In genomic region chr10:97140887-97141745, GRCh38 we compare ENCODE assay signal across 23 cellular contexts. TPM values are rescaled to one million over a fixed set of nuclear protein-coding genes. Genes with fewer than 3 reads are reported as not detected.
DNase-seq lines count a peak whose midpoint lies in the region; ATAC-seq and TF ChIP-seq lines count a peak whose summit lies in the region.
"Had no signal": no experiment of that assay in that cellular context is flagged by ENCODE, and none has a peak within 500 bp of the region (broad histone marks: within the 10 kb centered on the region; RNA-seq: fewer than 3 reads in every experiment).

No MANE protein-coding gene starts in this region.

- no peak overlapping the region for H2BK120ac ChIP-seq in H9 (ENCODE audit: low read depth, low read length, poor library complexity, severe bottlenecking)

- H4K20me1 ChIP-seq in H9 (ENCODE audit: control insufficient read depth, insufficient read depth, insufficient read length): no peaks in the 10 kb centered on the region
- H4K20me1 ChIP-seq: BLaER1 had no signal

- H2AFZ ChIP-seq in H9 (ENCODE audit: low read length): no peak overlapping the region

- no peaks in the 10 kb centered on the region for H3K36me3 Mint-ChIP-seq in H9 (ENCODE audit: insufficient read depth in 1 of 3, low read depth in 3 of 3)
- H3K36me3 Mint-ChIP-seq: activated CD4-positive, alpha-beta memory T cell treated with anti-CD3 and anti-CD28 coated beads for 36 hours; memory B cell; naive thymus-derived CD8-positive, alpha-beta T cell had no signal

- no peak overlapping the region for H2BK20ac ChIP-seq in H9 (ENCODE audit: low read depth, low read length, poor library complexity, severe bottlenecking)

- TF ChIP-seq CTCF in BE2C (IDR thresholded peaks at IDR 0.05; ENCODE audit: low read depth, low read length) (peak; percentile 25; the same call in 1 of the 2 replicates), H9 (conservative IDR thresholded peaks at IDR 0.05) (no peak)

- no peak overlapping the region for H3K14ac ChIP-seq in H9 (ENCODE audit: insufficient read depth, low read length)

- H3K4me1 Mint-ChIP-seq in H9: peaks cover 18 to 20% of the 10 kb centered on the region in 2 experiments
- H3K4me1 Mint-ChIP-seq: activated B cell treated with CpG ODN at 0.5 μM for 24 hours; memory B cell; naive thymus-derived CD8-positive, alpha-beta T cell had no signal

- peaks cover 27% of the 10 kb centered on the region for H3K27me3 Mint-ChIP-seq in H9 (ENCODE audit: low read depth)

- H3K4me3 Mint-ChIP-seq in H9: no peak overlapping the region
- H3K4me3 Mint-ChIP-seq: activated B cell treated with CpG ODN at 0.5 μM for 24 hours; activated CD4-positive, alpha-beta memory T cell treated with anti-CD3 and anti-CD28 coated beads for 36 hours; memory B cell; naive thymus-derived CD8-positive, alpha-beta T cell had no signal

- H4K8ac ChIP-seq in H9 (replicated peaks; ENCODE audit: insufficient read length, low read depth, low read length): no peak overlapping the region

- no peak overlapping the region for H3K9ac ChIP-seq in H9 (ENCODE audit: extremely low read depth, insufficient read length, low read length)
- H3K9ac ChIP-seq: BLaER1 had no signal

- no peaks in the 10 kb centered on the region for H3K79me1 ChIP-seq in H9 (ENCODE audit: insufficient read depth, low read depth, low read length, poor library complexity, severe bottlenecking)

- H3K9me3 Mint-ChIP-seq in H9: no peaks in the 10 kb centered on the region
- H3K9me3 Mint-ChIP-seq: activated B cell treated with CpG ODN at 0.5 μM for 24 hours; activated CD4-positive, alpha-beta memory T cell treated with anti-CD3 and anti-CD28 coated beads for 36 hours; memory B cell; naive thymus-derived CD8-positive, alpha-beta T cell had no signal

- in situ Hi-C loops in HAP-1 (cut with MboI; ENCODE audit: low sequenced_read_pairs): no loop called here

- H3K4me1 ChIP-seq in BE2C (peaks cover 19% of the 10 kb centered on the region), H9 (ENCODE audit: insufficient read depth, low read length) (peaks cover 5% of the 10 kb centered on the region; the same call in 1 of the 2 replicates), HAP-1 (no peaks in the 10 kb centered on the region)
- H3K4me1 ChIP-seq: ascending aorta had no signal

- ATAC-seq in GM19395 (IDR thresholded peaks at IDR 0.05; ENCODE audit: unreplicated experiment): no peak
- ATAC-seq in HG03159 (IDR thresholded peaks at IDR 0.05; ENCODE audit: unreplicated experiment): no peak
- ATAC-seq in GM18909 (IDR thresholded peaks at IDR 0.05; ENCODE audit: poor library complexity, unreplicated experiment): no peak
- ATAC-seq: naive thymus-derived CD8-positive, alpha-beta T cell had no signal

- no peak overlapping the region for H4K91ac ChIP-seq in H9 (ENCODE audit: insufficient read length, low read depth, low read length)

- no peaks in the 10 kb centered on the region for H3K23me2 ChIP-seq in H9 (ENCODE audit: insufficient read length, low read depth, low read length, poor library complexity, severe bottlenecking)

- no peak overlapping the region for H2BK5ac ChIP-seq in H9 (ENCODE audit: insufficient read length, low read length)

- H2BK12ac ChIP-seq in H9 (ENCODE audit: insufficient read length, low read depth, low read length): no peak overlapping the region

- H3K79me2 ChIP-seq in H9 (ENCODE audit: insufficient read depth, low read length): no peaks in the 10 kb centered on the region

- no peak overlapping the region for H4K5ac ChIP-seq in H9 (ENCODE audit: insufficient read length, low read depth, low read length)

- H3K36me3 ChIP-seq in BE2C: no peaks in the 10 kb centered on the region
- H3K36me3 ChIP-seq in HAP-1 (replicated peaks): no peaks in the 10 kb centered on the region
- H3K36me3 ChIP-seq: ascending aorta, BLaER1 had no signal

- no peak overlapping the region for H2AK5ac ChIP-seq in H9 (ENCODE audit: insufficient read length, low read length)

- no peak overlapping the region for H3K27ac Mint-ChIP-seq in H9
- H3K27ac Mint-ChIP-seq: activated B cell treated with CpG ODN at 0.5 μM for 24 hours; activated CD4-positive, alpha-beta memory T cell treated with anti-CD3 and anti-CD28 coated beads for 36 hours; memory B cell; naive thymus-derived CD8-positive, alpha-beta T cell had no signal

- H3K18ac ChIP-seq in H9 (ENCODE audit: insufficient read length, low read depth, low read length): no peak overlapping the region

- no peak overlapping the region for H3T11ph ChIP-seq in H9 (ENCODE audit: low read length)

- no peak overlapping the region for H3K4ac ChIP-seq in H9 (ENCODE audit: low read depth, low read length)

- no peaks in the 10 kb centered on the region for H3K9me3 ChIP-seq in BE2C
- no peaks in the 10 kb centered on the region for H3K9me3 ChIP-seq in H9 (ENCODE audit: control insufficient read depth, low read depth, low read length)
- H3K9me3 ChIP-seq in HAP-1: no peaks in the 10 kb centered on the region
- H3K9me3 ChIP-seq: ascending aorta, BLaER1 had no signal

- H3K27me3 ChIP-seq in BE2C: no peaks in the 10 kb centered on the region
- no peaks in the 10 kb centered on the region for H3K27me3 ChIP-seq in H9 (ENCODE audit: insufficient read depth, low read length)
- 0 out of 2 replicates have a peak, but pooled peaks cover 7% of the 10 kb centered on the region for H3K27me3 ChIP-seq in HAP-1 (ENCODE audit: low read depth)
- H3K27me3 ChIP-seq: ascending aorta, BLaER1 had no signal

- no peak overlapping the region for H3K4me2 ChIP-seq in H9 (ENCODE audit: insufficient read depth, insufficient read length, low read length)
- H3K4me2 ChIP-seq: BLaER1 had no signal

- peak; percentile 83 for DNase-seq in BE2C
- DNase-seq in H9: peak; percentile 49
- DNase-seq in astrocyte of the hippocampus (ENCODE audit: low read depth, low spot score): peak; percentile 20
- peak; percentile 67 for DNase-seq in left kidney (ENCODE audit: low read depth, low spot score)
- DNase-seq in HAP-1 (ENCODE audit: low spot score in 2 of 2): no peak
- DNase-seq: activated B cell treated with CpG ODN at 0.5 μM for 24 hours; activated CD4-positive, alpha-beta memory T cell treated with anti-CD3 and anti-CD28 coated beads for 36 hours; activated naive CD4-positive, alpha-beta T cell treated with Interleukin-2 at 50 U/mL for 16 hours; naive thymus-derived CD8-positive, alpha-beta T cell; NCI-H1092 treated with DMSO at 0.1 percent for 48 hours; NCI-H524 treated with DMSO at 0.1 percent for 48 hours; OCI-M1; posterior cingulate gyrus; SHP77 treated with DMSO at 0.1 percent for 48 hours; stimulated activated CD4-positive, alpha-beta T cell treated with anti-CD3 and anti-CD28 coated beads, Interleukin-4, amount 100 ng/mL, for 24 hours; T-helper 2 cell had no signal

- no peak overlapping the region for H3K56ac ChIP-seq in H9 (ENCODE audit: insufficient read length, low read depth, low read length)

- H3K27ac ChIP-seq in H9 (ENCODE audit: insufficient read length, low read depth, low read length): no peak overlapping the region
- H3K27ac ChIP-seq: ascending aorta, BLaER1, skin epidermis had no signal

- no peak overlapping the region for H2BK15ac ChIP-seq in H9 (ENCODE audit: low read depth, low read length)

- H3K4me3 ChIP-seq in BE2C (ENCODE audit: low read depth, low read length) (peak overlapping the region; percentile 11), HAP-1 (no peak overlapping the region)
- H3K4me3 ChIP-seq: ascending aorta, BLaER1, skin epidermis had no signal

- no peak overlapping the region for H3K23ac ChIP-seq in H9 (ENCODE audit: insufficient read length, low read depth, low read length)

- WGBS in H9 (ENCODE audit: extremely low coverage, insufficient read length, low lambda C conversion rate): no CpG with 5 or more reads among the region's 23 CpGs

RNA-seq across cellular contexts. Expression of gene SLIT1, which starts 44.6 kb away (rescaled TPM):
- polyA plus RNA-seq in BE2C (2012; ENCODE audit: insufficient read depth, insufficient read length, low read depth): 0.08 TPM
- 0.46 and 0.57 TPM in 2 replicates for total RNA-seq in H9 (2021)
- total RNA-seq: ascending aorta had no signal

Comparison
In these comparisons a context has a peak if more than half of its experiments do, and no peak if none do; other contexts are left out.
1. DNase-seq: peak in BE2C (single experiment), H9 (single experiment), astrocyte of the hippocampus (single experiment) and left kidney (single experiment); none in HAP-1 (0 of 2).